Comparison of ENCODE assay signal across 13 cellular contexts in the genomic region with DNA sequence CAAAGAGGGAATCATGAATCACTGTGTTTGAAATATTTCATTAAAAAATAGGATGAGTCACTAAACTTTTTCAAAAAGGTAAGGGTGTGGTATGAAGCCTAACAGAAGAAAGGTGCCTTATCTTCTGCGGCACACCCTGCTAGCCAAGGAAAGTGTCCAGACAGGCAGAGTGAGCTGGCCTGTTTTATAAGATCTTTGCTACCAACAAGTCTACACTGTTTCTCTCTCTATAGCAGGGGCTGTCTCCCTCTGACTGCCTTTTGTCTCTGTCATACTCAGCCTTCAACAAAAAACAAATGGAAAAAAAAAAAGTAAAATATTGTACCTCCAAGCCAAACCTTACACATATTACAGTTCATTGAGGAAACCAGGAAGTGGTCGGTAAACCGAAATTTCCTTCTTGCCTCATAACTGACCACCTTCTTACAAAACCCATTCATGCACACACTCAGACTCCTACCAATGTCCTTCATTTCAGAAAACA. TPM values are rescaled to one million over a fixed set of nuclear protein-coding genes. Genes with fewer than 3 reads are reported as not detected.
A peak's percentile ranks its signal among the peaks of the same experiment; 100 is the strongest.
DNase-seq lines count a peak whose midpoint lies in the region; ATAC-seq and TF ChIP-seq lines count a peak whose summit lies in the region.
"Had no signal": no experiment of that assay in that cellular context is flagged by ENCODE, and none has a peak within 500 bp of the region (broad histone marks: within the 10 kb centered on the region; RNA-seq: fewer than 3 reads in every experiment).

No MANE protein-coding gene starts in this region.

- no peak overlapping the region for H2BK5ac ChIP-seq in trophoblast cell (ENCODE audit: low read depth, low read length, poor library complexity)

- H3K18ac ChIP-seq in trophoblast cell (ENCODE audit: low read length): no peak overlapping the region

- WGBS in trophoblast cell (ENCODE audit: extremely low coverage, insufficient coverage, insufficient read length): no CpG with 5 or more reads among the region's 3 CpGs

- H3K4ac ChIP-seq in trophoblast cell (ENCODE audit: low read depth, low read length): no peak overlapping the region

- H3K27ac ChIP-seq in trophoblast cell (ENCODE audit: low read depth, low read length): no peak overlapping the region
- H3K27ac ChIP-seq: pancreas had no signal

- TF ChIP-seq POLR2A in NB4 (IDR thresholded peaks at IDR 0.05; ENCODE audit: extremely low read depth, insufficient read length): peak; percentile 13

- H2BK12ac ChIP-seq in trophoblast cell (ENCODE audit: low read length): no peak overlapping the region

- TF ChIP-seq CTCF in GM06990 (IDR thresholded peaks at IDR 0.05; ENCODE audit: insufficient read depth, low read length, poor library complexity, severe bottlenecking) (no peak), NB4 (IDR thresholded peaks at IDR 0.05; ENCODE audit: low read depth, low read length) (no peak)

- no peak for ATAC-seq in HG02678 (IDR thresholded peaks at IDR 0.05; ENCODE audit: unreplicated experiment)
- ATAC-seq in left ventricle myocardium superior: no peak

- no peak overlapping the region for H3K14ac ChIP-seq in trophoblast cell (ENCODE audit: low read length)

- no peaks in the 10 kb centered on the region for H3K9me3 ChIP-seq in trophoblast cell (ENCODE audit: insufficient read depth, low read depth, low read length)
- H3K9me3 ChIP-seq: pancreas had no signal

- no peak overlapping the region for H4K91ac ChIP-seq in trophoblast cell (ENCODE audit: low read depth, low read length)

- H3K36me3 ChIP-seq in GM06990 (ENCODE audit: control insufficient read depth, insufficient read depth, low read length): no peaks in the 10 kb centered on the region
- no peaks in the 10 kb centered on the region for H3K36me3 ChIP-seq in trophoblast cell (ENCODE audit: control insufficient read depth in 1 of 2, insufficient read depth in 2 of 2, low read length in 2 of 2)
- H3K36me3 ChIP-seq: pancreas had no signal

- no peak overlapping the region for H4K8ac ChIP-seq in trophoblast cell (ENCODE audit: low read depth, low read length)

- H3K4me2 ChIP-seq in trophoblast cell (ENCODE audit: low read length): no peak overlapping the region

- H3K79me1 ChIP-seq in trophoblast cell (ENCODE audit: low read length): no peaks in the 10 kb centered on the region

- H3K27me3 ChIP-seq in GM06990 (replicated peaks; ENCODE audit: control insufficient read depth, insufficient read depth, low read length): no peaks in the 10 kb centered on the region
- H3K27me3 ChIP-seq in trophoblast cell (ENCODE audit: insufficient read depth, low read length): no peaks in the 10 kb centered on the region
- H3K27me3 ChIP-seq: pancreas had no signal

- H3K9ac ChIP-seq in trophoblast cell (ENCODE audit: low read length): no peak overlapping the region

- intact Hi-C loops in left ventricle myocardium superior (cut with micrococcal nuclease): no loop called here

- H3K4me3 ChIP-seq in GM06990 (replicated peaks; ENCODE audit: low read depth, low read length) (no peak overlapping the region), NB4 (ENCODE audit: low read depth, low read length) (peak overlapping the region; percentile 19), trophoblast cell (ENCODE audit: low read depth, low read length) (no peak overlapping the region)
- H3K4me3 ChIP-seq: pancreas had no signal

- no peak overlapping the region for H2BK120ac ChIP-seq in trophoblast cell (ENCODE audit: insufficient read depth, low read length, poor library complexity)

- no peak overlapping the region for H3K23ac ChIP-seq in trophoblast cell (ENCODE audit: low read length)

- H3K79me2 ChIP-seq in trophoblast cell (ENCODE audit: control insufficient read depth, insufficient read depth, low read length, poor library complexity): no peaks in the 10 kb centered on the region

- no peak overlapping the region for H4K12ac ChIP-seq in trophoblast cell (ENCODE audit: low read depth, low read length)

- no peak overlapping the region for H2AK5ac ChIP-seq in trophoblast cell (ENCODE audit: low read length)

- H3K4me1 ChIP-seq in trophoblast cell (ENCODE audit: control insufficient read depth in 1 of 2, insufficient read depth in 2 of 2, low read length in 2 of 2): peaks cover 7 to 25% of the 10 kb centered on the region in 2 experiments

- H2AFZ ChIP-seq in trophoblast cell (ENCODE audit: insufficient read depth, low read length, poor library complexity): no peak overlapping the region

- peak; percentile 23 for DNase-seq in GM06990 (ENCODE audit: extremely low read depth, insufficient read length)
- DNase-seq in NB4 (ENCODE audit: low read depth): peak; percentile 94
- peak; percentile 12 for DNase-seq in amniotic epithelial cell (ENCODE audit: low read depth)
- peak; percentile 77 to 81 for DNase-seq in trophoblast cell
- DNase-seq in medulla oblongata (ENCODE audit: extremely low spot score): no peak
- no peak for DNase-seq in left ventricle myocardium superior
- no peak for DNase-seq in NCI-H1694 (lab: John Stamatoyannopoulos, UW)
- DNase-seq: activated effector memory CD4-positive, alpha-beta T cell treated with Interleukin-2 at 50 U/mL for 16 hours; effector memory CD4-positive, alpha-beta T cell; NCI-H510A treated with DMSO at 0.1 percent for 48 hours; pancreas; T-helper 9 cell had no signal

RNA-seq across cellular contexts. Expression of gene ZDHHC3, which starts 9.1 kb away (rescaled TPM):
- polyA plus RNA-seq in trophoblast cell (2013): 50.9 and 51.5 TPM in 2 replicates
- total RNA-seq in left ventricle myocardium superior: 39.1 TPM

RNA-seq across cellular contexts. Expression of gene EXOSC7, which starts 9.2 kb away (rescaled TPM):
- 25.4 and 26.2 TPM in 2 replicates for polyA plus RNA-seq in trophoblast cell (2013)
- 25.0 TPM for total RNA-seq in left ventricle myocardium superior

RNA-seq across cellular contexts. Expression of gene CLEC3B, which starts 59.3 kb away (rescaled TPM):
- 0.14 and 0.29 TPM in 2 replicates for polyA plus RNA-seq in trophoblast cell (2013)
- 68.0 TPM for total RNA-seq in left ventricle myocardium superior

Comparison
In these comparisons a context has a peak if more than half of its experiments do, and no peak if none do; other contexts are left out.
1. DNase-seq: peak in GM06990 (single experiment), NB4 (single experiment), amniotic epithelial cell (single experiment) and trophoblast cell (2 of 2); none in medulla oblongata (single experiment), left ventricle myocardium superior (single experiment) and NCI-H1694 (single experiment).